ENCODE assay signal across 18 cellular contexts in genomic region chr1:39711359-39712340, GRCh38. TPM values are rescaled to one million over a fixed set of nuclear protein-coding genes. Genes with fewer than 3 reads are reported as not detected.
DNase-seq lines count a peak whose midpoint lies in the region; TF ChIP-seq lines count a peak whose summit lies in the region.
"Had no signal": no experiment of that assay in that cellular context is flagged by ENCODE, and none has a peak within 500 bp of the region (broad histone marks: within the 10 kb centered on the region; RNA-seq: fewer than 3 reads in every experiment).

No MANE protein-coding gene starts in this region.

- no peaks in the 10 kb centered on the region for H3K79me1 ChIP-seq in mesendoderm (ENCODE audit: low read length)

- H2BK15ac ChIP-seq in mesendoderm (replicated peaks; ENCODE audit: low read depth), result no peak overlapping the region

- no peak overlapping the region for H2BK120ac ChIP-seq in mesendoderm (ENCODE audit: low read depth, low read length)

- H3K4me3 ChIP-seq in OCI-LY1 (ENCODE audit: low read depth, low read length, poor library complexity, severe bottlenecking) (no peak overlapping the region), cardiac fibroblast (replicated peaks in 1 of 2; ENCODE audit: low read depth in 2 of 2, low read length in 2 of 2) (no peak overlapping the region), mesendoderm (ENCODE audit: low read length) (no peak overlapping the region)
- H3K4me3 ChIP-seq: ascending aorta, ovary, testis had no signal

- no peaks in the 10 kb centered on the region for H3K79me2 ChIP-seq in OCI-LY1 (ENCODE audit: insufficient read depth, low read length)
- H3K79me2 ChIP-seq in mesendoderm (ENCODE audit: control insufficient read depth, insufficient read depth, low read length), result no peaks in the 10 kb centered on the region

- no peak overlapping the region for H2AFZ ChIP-seq in OCI-LY1 (ENCODE audit: low read length)

- H3K27me3 ChIP-seq in OCI-LY1 (ENCODE audit: insufficient read depth, low read length), result no peaks in the 10 kb centered on the region
- peaks cover 37% of the 10 kb centered on the region for H3K27me3 ChIP-seq in mesendoderm (ENCODE audit: insufficient read depth, low read length, poor library complexity)
- H3K27me3 ChIP-seq: ascending aorta, ovary, testis had no signal

- DNase-seq in EH (ENCODE audit: low read depth), result peak; percentile 19
- DNase-seq in cardiac fibroblast (ENCODE audit: low read depth in 2 of 2), result peak; percentile 17 to 78
- peak; percentile 82 for DNase-seq in mesendoderm
- DNase-seq in T-helper 2 cell treated with Interferon-gamma antibody and Interleukin-4, amounts not matched to agents 5 μg/mL and 100 μg/mL, for 36 hours (ENCODE audit: low spot score), result no peak
- DNase-seq in MV-4-11 (lab: John Stamatoyannopoulos, UW), result no peak
- no peak for DNase-seq in activated naive CD4-positive, alpha-beta T cell treated with anti-CD3 and anti-CD28 coated beads, Interleukin-2, amount 50 U/mL, for 16 hours
- no peak for DNase-seq in SKM-1 (lab: John Stamatoyannopoulos, UW; ENCODE audit: unreplicated experiment)
- DNase-seq: activated CD4-positive, CD25-positive, alpha-beta regulatory T cell treated with anti-CD3 and anti-CD28 coated beads, Interleukin-2, amount 50 U/mL, for 72 hours; activated gamma-delta T cell; glutamatergic neuron; NCI-H345; ovary; SHP77; testis had no signal

- H3K4me1 Mint-ChIP-seq in T-helper 2 cell treated with Interferon-gamma antibody and Interleukin-4, amounts not matched to agents 5 μg/mL and 100 μg/mL, for 36 hours (ENCODE audit: low read depth), result no peaks in the 10 kb centered on the region

- no peak overlapping the region for H2AK5ac ChIP-seq in mesendoderm (ENCODE audit: low read length)

- H3K4me1 ChIP-seq in OCI-LY1 (ENCODE audit: insufficient read depth, low read length, severe bottlenecking), result no peaks in the 10 kb centered on the region
- H3K4me1 ChIP-seq in mesendoderm (ENCODE audit: control insufficient read depth, low read depth, low read length), result no peaks in the 10 kb centered on the region
- H3K4me1 ChIP-seq: ascending aorta, testis had no signal

- no peak overlapping the region for H3K23ac ChIP-seq in mesendoderm (ENCODE audit: low read length)

- H3K9me3 Mint-ChIP-seq in T-helper 2 cell treated with Interferon-gamma antibody and Interleukin-4, amounts not matched to agents 5 μg/mL and 100 μg/mL, for 36 hours, result no peaks in the 10 kb centered on the region
- H3K9me3 Mint-ChIP-seq: dendritic cell treated with granulocyte-macrophage colony-stimulating factor and Interleukin-4, amounts not matched to agents 40 ng/mL and 50 ng/mL, for 4 days; T-helper 1 cell treated with Interleukin-12 subunit alpha and Interleukin-12 subunit beta and Interleukin-4 antibody, amounts not matched to agents 30 μg/mL and 1 μg/mL, for 36 hours had no signal

- no peak overlapping the region for H3K4me3 Mint-ChIP-seq in T-helper 2 cell treated with Interferon-gamma antibody and Interleukin-4, amounts not matched to agents 5 μg/mL and 100 μg/mL, for 36 hours
- H3K4me3 Mint-ChIP-seq: dendritic cell treated with granulocyte-macrophage colony-stimulating factor and Interleukin-4, amounts not matched to agents 40 ng/mL and 50 ng/mL, for 4 days; T-helper 1 cell treated with Interleukin-12 subunit alpha and Interleukin-12 subunit beta and Interleukin-4 antibody, amounts not matched to agents 30 μg/mL and 1 μg/mL, for 36 hours had no signal

- H3K27me3 Mint-ChIP-seq in T-helper 2 cell treated with Interferon-gamma antibody and Interleukin-4, amounts not matched to agents 5 μg/mL and 100 μg/mL, for 36 hours (ENCODE audit: low read depth), result peaks cover 26% of the 10 kb centered on the region

- H3K27ac ChIP-seq in OCI-LY1 (ENCODE audit: low read depth, low read length, poor library complexity, severe bottlenecking), result no peak overlapping the region
- no peak overlapping the region for H3K27ac ChIP-seq in mesendoderm (ENCODE audit: low read depth, low read length)
- H3K27ac ChIP-seq: ascending aorta, ovary, testis had no signal

- no peak overlapping the region for H3K4ac ChIP-seq in mesendoderm (ENCODE audit: low read depth, low read length)

- no peak overlapping the region for H3K4me2 ChIP-seq in OCI-LY1 (ENCODE audit: low read length)
- no peak overlapping the region for H3K4me2 ChIP-seq in mesendoderm (ENCODE audit: low read length)

- no peaks in the 10 kb centered on the region for H4K20me1 ChIP-seq in OCI-LY1 (ENCODE audit: insufficient read depth, low read length)

- WGBS in mesendoderm (ENCODE audit: extremely low coverage, insufficient coverage, low lambda C conversion rate), result no CpG with 5 or more reads among the region's 16 CpGs

- H3K9me2 ChIP-seq in OCI-LY1 (ENCODE audit: low read depth, low read length), result no peaks in the 10 kb centered on the region

- H3K27ac Mint-ChIP-seq in T-helper 2 cell treated with Interferon-gamma antibody and Interleukin-4, amounts not matched to agents 5 μg/mL and 100 μg/mL, for 36 hours, result no peak overlapping the region
- H3K27ac Mint-ChIP-seq: dendritic cell treated with granulocyte-macrophage colony-stimulating factor and Interleukin-4, amounts not matched to agents 40 ng/mL and 50 ng/mL, for 4 days; T-helper 1 cell treated with Interleukin-12 subunit alpha and Interleukin-12 subunit beta and Interleukin-4 antibody, amounts not matched to agents 30 μg/mL and 1 μg/mL, for 36 hours had no signal

- no peaks in the 10 kb centered on the region for H3K9me3 ChIP-seq in OCI-LY1 (ENCODE audit: low read length)
- H3K9me3 ChIP-seq: ascending aorta, ovary, testis had no signal

- H3K18ac ChIP-seq in mesendoderm (ENCODE audit: low read length), result no peak overlapping the region

- H3K36me3 ChIP-seq in OCI-LY1 (ENCODE audit: insufficient read depth, low read length), result no peaks in the 10 kb centered on the region
- H3K36me3 ChIP-seq in mesendoderm (ENCODE audit: control insufficient read depth, insufficient read depth, low read length), result no peaks in the 10 kb centered on the region
- H3K36me3 ChIP-seq: ascending aorta, ovary had no signal

- H2BK5ac ChIP-seq in mesendoderm (ENCODE audit: low read length), result no peak overlapping the region

- H3K9ac ChIP-seq in OCI-LY1 (ENCODE audit: low read length), result no peak overlapping the region
- no peak overlapping the region for H3K9ac ChIP-seq in mesendoderm (ENCODE audit: low read length)

- no peak overlapping the region for H3K56ac ChIP-seq in mesendoderm (ENCODE audit: low read length)

- H3K36me3 Mint-ChIP-seq in T-helper 2 cell treated with Interferon-gamma antibody and Interleukin-4, amounts not matched to agents 5 μg/mL and 100 μg/mL, for 36 hours (ENCODE audit: low read depth), result no peaks in the 10 kb centered on the region

- H4K8ac ChIP-seq in mesendoderm (ENCODE audit: low read depth, low read length), result no peak overlapping the region

- TF ChIP-seq CTCF in OCI-LY1 (IDR thresholded peaks at IDR 0.05; ENCODE audit: low read length), result 0 out of 2 replicates have a peak, but pooled peaks have one; percentile 17
- no peak for TF ChIP-seq CTCF in cardiac fibroblast (IDR thresholded peaks at IDR 0.05; ENCODE audit: low read depth, low read length)

- H3F3A ChIP-seq in OCI-LY1 (ENCODE audit: insufficient read depth, low read length), result no peaks in the 10 kb centered on the region

- no peak overlapping the region for H4K5ac ChIP-seq in mesendoderm (ENCODE audit: low read length)

RNA-seq across cellular contexts. Expression of gene HPCAL4, which starts 20.4 kb away (rescaled TPM):
- 0.07 TPM for polyA plus RNA-seq in mesendoderm (2013, experiment 1 of 2)
- polyA plus RNA-seq in mesendoderm (2013, experiment 2 of 2), result 0.06 TPM

RNA-seq across cellular contexts. Expression of gene PPIE, which starts 27.0 kb away (rescaled TPM):
- 26.9 TPM for polyA plus RNA-seq in mesendoderm (2013, experiment 1 of 2)
- polyA plus RNA-seq in mesendoderm (2013, experiment 2 of 2), result 26.4 TPM

RNA-seq across cellular contexts. Expression of gene NT5C1A, which starts 39.7 kb away (rescaled TPM):
- not detected for polyA plus RNA-seq in mesendoderm (2013, experiment 1 of 2)
- not detected for polyA plus RNA-seq in mesendoderm (2013, experiment 2 of 2)

RNA-seq across cellular contexts. Expression of gene OXCT2, which starts 59.5 kb away (rescaled TPM):
- 0.42 TPM for polyA plus RNA-seq in mesendoderm (2013, experiment 1 of 2)
- polyA plus RNA-seq in mesendoderm (2013, experiment 2 of 2), result 0.50 TPM

Comparison
In these comparisons a context has a peak if more than half of its experiments do, and no peak if none do; other contexts are left out.
1. DNase-seq: peak in EH (single experiment), cardiac fibroblast (2 of 2) and mesendoderm (single experiment); none in T-helper 2 cell treated with Interferon-gamma antibody and Interleukin-4, amounts not matched to agents 5 μg/mL and 100 μg/mL, for 36 hours (single experiment), MV-4-11 (single experiment), activated naive CD4-positive, alpha-beta T cell treated with anti-CD3 and anti-CD28 coated beads, Interleukin-2, amount 50 U/mL, for 16 hours (single experiment) and SKM-1 (single experiment).